ENCODE assay signal across 15 cellular contexts in the genomic region with DNA sequence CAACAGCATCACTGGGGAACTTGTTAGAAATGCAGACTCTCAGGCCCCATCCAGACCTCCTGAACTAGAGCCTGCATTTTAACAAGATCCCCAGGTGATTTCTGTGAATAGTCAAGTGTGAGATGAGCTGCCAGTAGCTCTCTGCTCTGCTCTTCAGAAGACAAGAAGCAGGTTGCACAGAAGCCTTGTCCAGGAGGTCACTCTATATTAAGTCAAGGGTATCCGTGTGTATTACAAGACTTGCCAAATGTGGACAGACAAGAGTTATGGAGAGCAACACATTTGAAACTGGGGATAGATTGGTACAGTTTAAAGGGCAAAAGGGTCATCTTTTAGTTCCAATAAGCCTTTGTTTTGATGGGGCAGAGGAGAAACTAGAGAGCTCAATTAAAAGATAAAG. TPM values are rescaled to one million over a fixed set of nuclear protein-coding genes. Genes with fewer than 3 reads are reported as not detected.
DNase-seq lines count a peak whose midpoint lies in the region; ATAC-seq and TF ChIP-seq lines count a peak whose summit lies in the region.
"Had no signal": no experiment of that assay in that cellular context is flagged by ENCODE, and none has a peak within 500 bp of the region (broad histone marks: within the 10 kb centered on the region; RNA-seq: fewer than 3 reads in every experiment).

No MANE protein-coding gene starts in this region.

- POLR2A ChIA-PET in MCF 10A (lab: Yijun Ruan, JAX): interaction anchor here (0.6 to 4.4 kb wide), 25 partner anchors 9 to 1667 kb away, joined by 3 to 81 read pairs (median 5); a partner anchor contains a TSS
- POLR2A ChIA-PET in activated CD4-positive, alpha-beta T cell treated with anti-CD3 and anti-CD28 coated beads, Interleukin-2, amount 10 ng/mL, durations not matched to agents 7 days and 5 days (lab: Charles Lee): no interaction called here

- H3K4me1 Mint-ChIP-seq in MCF 10A (ENCODE audit: insufficient read depth, unreplicated experiment): peaks cover 25% of the 10 kb centered on the region
- H3K4me1 Mint-ChIP-seq in nephron progenitor cell: peaks cover 49% of the 10 kb centered on the region
- H3K4me1 Mint-ChIP-seq in activated CD4-positive, alpha-beta T cell treated with anti-CD3 and anti-CD28 coated beads, Interleukin-2, amount 10 ng/mL, durations not matched to agents 7 days and 5 days: peaks cover 5% of the 10 kb centered on the region

- H3K9me3 ChIP-seq in breast epithelium: no peaks in the 10 kb centered on the region
- no peaks in the 10 kb centered on the region for H3K9me3 ChIP-seq in vagina
- H3K9me3 ChIP-seq: adrenal gland, transverse colon had no signal

- no peaks in the 10 kb centered on the region for H3K4me1 ChIP-seq in breast epithelium
- H3K4me1 ChIP-seq in foreskin keratinocyte: peaks cover 17% of the 10 kb centered on the region
- peaks cover 36% of the 10 kb centered on the region for H3K4me1 ChIP-seq in vagina

- BruUV-seq in MCF 10A (replicated peaks; lab: Mats Ljungman, UMichigan): no TSS peak

- TF ChIP-seq CTCF in MCF 10A (IDR thresholded peaks at IDR 0.05; ENCODE audit: unreplicated experiment): no peak
- no peak for TF ChIP-seq CTCF in breast epithelium (IDR thresholded peaks at IDR 0.05)
- TF ChIP-seq CTCF in foreskin keratinocyte (conservative IDR thresholded peaks at IDR 0.05): no peak
- TF ChIP-seq CTCF in nephron progenitor cell (IDR thresholded peaks at IDR 0.05): no peak
- TF ChIP-seq CTCF in vagina (IDR thresholded peaks at IDR 0.05): no peak

- H3K27ac ChIP-seq in breast epithelium (no peak overlapping the region), foreskin keratinocyte (peak overlapping the region; percentile 99), vagina (peak overlapping the region; percentile 57)
- H3K27ac ChIP-seq: WERI-Rb-1 had no signal

- CTCF ChIA-PET in MCF 10A (lab: Yijun Ruan, JAX): interaction anchor here (0.6 to 4.0 kb wide), 10 partner anchors 10 to 502 kb away, joined by 3 to 29 read pairs (median 5); no protein-coding TSS in a partner anchor
- CTCF ChIA-PET in activated CD4-positive, alpha-beta T cell treated with anti-CD3 and anti-CD28 coated beads, Interleukin-2, amount 10 ng/mL, durations not matched to agents 7 days and 5 days (lab: Charles Lee): no interaction called here

- ATAC-seq in foreskin keratinocyte (no peak), HG03135 (IDR thresholded peaks at IDR 0.05; ENCODE audit: unreplicated experiment) (no peak), GM18520 (IDR thresholded peaks at IDR 0.05; ENCODE audit: unreplicated experiment) (no peak)

- H3K36me3 Mint-ChIP-seq in MCF 10A (ENCODE audit: insufficient read depth, unreplicated experiment): no peaks in the 10 kb centered on the region
- no peaks in the 10 kb centered on the region for H3K36me3 Mint-ChIP-seq in nephron progenitor cell (ENCODE audit: low read depth)
- H3K36me3 Mint-ChIP-seq in activated CD4-positive, alpha-beta T cell treated with anti-CD3 and anti-CD28 coated beads, Interleukin-2, amount 10 ng/mL, durations not matched to agents 7 days and 5 days (ENCODE audit: low read depth): no peaks in the 10 kb centered on the region

- DNase-seq in MCF 10A (ENCODE audit: unreplicated experiment) (no peak), breast epithelium (ENCODE audit: low spot score in 2 of 2) (no peak), foreskin keratinocyte (no peak), nephron progenitor cell (no peak), vagina (ENCODE audit: extremely low spot score in 2 of 2) (no peak)
- DNase-seq in activated CD4-positive, alpha-beta T cell treated with anti-CD3 and anti-CD28 coated beads, Interleukin-2, amount 10 ng/mL, durations not matched to agents 7 days and 5 days: no peak
- DNase-seq: activated CD8-positive, alpha-beta memory T cell treated with anti-CD3 and anti-CD28 coated beads for 24 hours; retina; WERI-Rb-1 had no signal

- H3K27ac Mint-ChIP-seq in MCF 10A (ENCODE audit: low read depth, unreplicated experiment) (peak overlapping the region; percentile 87), nephron progenitor cell (peak overlapping the region; percentile 10)
- no peak overlapping the region for H3K27ac Mint-ChIP-seq in activated CD4-positive, alpha-beta T cell treated with anti-CD3 and anti-CD28 coated beads, Interleukin-2, amount 10 ng/mL, durations not matched to agents 7 days and 5 days
- H3K27ac Mint-ChIP-seq: activated T-helper 2 cell treated with anti-CD3 and anti-CD28 coated beads, Interferon-gamma antibody, Interleukin-2, Interleukin-4, amounts not matched to agents 10 μg/mL and 5 μg/mL and 100 μg/mL, durations not matched to agents 14 hours and 24 hours and 36 hours had no signal

- H3K4me3 Mint-ChIP-seq in MCF 10A (ENCODE audit: unreplicated experiment) (peak overlapping the region; percentile 27), nephron progenitor cell (no peak overlapping the region)
- no peak overlapping the region for H3K4me3 Mint-ChIP-seq in activated CD4-positive, alpha-beta T cell treated with anti-CD3 and anti-CD28 coated beads, Interleukin-2, amount 10 ng/mL, durations not matched to agents 7 days and 5 days
- H3K4me3 Mint-ChIP-seq: GM23338 had no signal

- H3K27me3 ChIP-seq in breast epithelium: no peaks in the 10 kb centered on the region
- no peaks in the 10 kb centered on the region for H3K27me3 ChIP-seq in foreskin keratinocyte
- no peaks in the 10 kb centered on the region for H3K27me3 ChIP-seq in vagina
- H3K27me3 ChIP-seq: adrenal gland, transverse colon had no signal

- no peaks in the 10 kb centered on the region for H3K27me3 Mint-ChIP-seq in MCF 10A (ENCODE audit: insufficient read depth, unreplicated experiment)
- no peaks in the 10 kb centered on the region for H3K27me3 Mint-ChIP-seq in nephron progenitor cell (ENCODE audit: low read depth, poor library complexity)
- H3K27me3 Mint-ChIP-seq in activated CD4-positive, alpha-beta T cell treated with anti-CD3 and anti-CD28 coated beads, Interleukin-2, amount 10 ng/mL, durations not matched to agents 7 days and 5 days: no peaks in the 10 kb centered on the region

- H3K36me3 ChIP-seq in breast epithelium (no peaks in the 10 kb centered on the region), vagina (no peaks in the 10 kb centered on the region)
- H3K36me3 ChIP-seq: adrenal gland, transverse colon, WERI-Rb-1 had no signal

- H3K4me3 ChIP-seq in breast epithelium (no peak overlapping the region), vagina (no peak overlapping the region)
- H3K4me3 ChIP-seq: adrenal gland, GM23338, transverse colon had no signal

- intact Hi-C loops in MCF 10A (cut with micrococcal nuclease) (loop anchor here (5.0 kb wide), 1 partner anchor 152 kb away; no protein-coding TSS in a partner anchor), breast epithelium (cut with DNase I; ENCODE audit: low total_unique reads) (no loop called here), vagina (cut with DNase I) (no loop called here)

- H3K9me3 Mint-ChIP-seq in MCF 10A (ENCODE audit: unreplicated experiment) (no peaks in the 10 kb centered on the region), nephron progenitor cell (no peaks in the 10 kb centered on the region)
- H3K9me3 Mint-ChIP-seq in activated CD4-positive, alpha-beta T cell treated with anti-CD3 and anti-CD28 coated beads, Interleukin-2, amount 10 ng/mL, durations not matched to agents 7 days and 5 days: no peaks in the 10 kb centered on the region
- H3K9me3 Mint-ChIP-seq: activated T-helper 2 cell treated with anti-CD3 and anti-CD28 coated beads, Interferon-gamma antibody, Interleukin-2, Interleukin-4, amounts not matched to agents 10 μg/mL and 5 μg/mL and 100 μg/mL, durations not matched to agents 14 hours and 24 hours and 36 hours; GM23338 had no signal

- TF ChIP-seq POLR2A in breast epithelium (IDR thresholded peaks at IDR 0.05) (no peak), vagina (IDR thresholded peaks at IDR 0.05) (no peak)

RNA-seq across cellular contexts. Expression of a gene that starts 23.2 kb away (rescaled TPM):
- total RNA-seq in MCF 10A (2022) (16.8 and 23.9 TPM in 2 replicates), breast epithelium (100 to 1,000 TPM in 2 of 3 donors, 10 to 100 TPM in 1; 82.7 to 114 (median 104) TPM), foreskin keratinocyte (60.1 and 70.2 TPM in 2 replicates), vagina (86.9 TPM)
- 23.3 and 23.6 TPM in 2 replicates for polyA plus RNA-seq in foreskin keratinocyte
- not detected for total RNA-seq in activated CD4-positive, alpha-beta T cell treated with anti-CD3 and anti-CD28 coated beads, Interleukin-2, amount 10 ng/mL, durations not matched to agents 7 days and 5 days
- total RNA-seq: activated T-helper 2 cell treated with anti-CD3 and anti-CD28 coated beads, Interferon-gamma antibody, Interleukin-2, Interleukin-4, amounts not matched to agents 10 μg/mL and 5 μg/mL and 100 μg/mL, durations not matched to agents 14 hours and 24 hours and 36 hours had no signal

Comparison
In these comparisons a context has a peak if more than half of its experiments do, and no peak if none do; other contexts are left out.
1. H3K27ac ChIP-seq: peak in foreskin keratinocyte (single experiment) and vagina (single experiment); none in breast epithelium (0 of 2).
2. RNA of a gene that starts 23.2 kb away (total RNA-seq): 82.7 to 114 TPM in breast epithelium, 86.9 TPM in vagina (single experiment), 60.1 to 70.2 TPM in foreskin keratinocyte and 16.8 to 23.9 TPM in MCF 10A; not detected in activated CD4-positive, alpha-beta T cell treated with anti-CD3 and anti-CD28 coated beads, Interleukin-2, amount 10 ng/mL, durations not matched to agents 7 days and 5 days; every median in the first group is over 10 times any median in the second.